Comparison of ENCODE assay signal across 16 cellular contexts in the genomic region with DNA sequence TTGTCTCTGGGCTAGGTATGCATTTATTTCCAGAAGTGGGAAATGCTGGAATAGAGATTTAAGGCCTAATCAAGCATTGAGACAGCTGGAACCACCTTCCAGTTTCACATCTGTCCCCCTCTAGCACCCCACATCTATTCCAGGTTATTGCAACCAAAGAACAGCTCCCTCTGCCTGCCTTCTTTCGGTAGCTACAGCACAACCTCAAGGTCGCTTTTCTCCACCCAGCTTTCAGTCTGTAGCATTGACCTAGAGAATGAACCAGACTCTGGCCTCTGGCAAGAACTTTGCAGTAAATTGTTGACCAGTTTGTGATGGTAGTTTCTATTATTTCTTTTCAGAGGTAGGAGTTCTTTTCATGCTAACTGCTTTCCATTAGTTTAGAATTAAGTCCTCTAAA.
DNase-seq lines count a peak whose midpoint lies in the region; ATAC-seq and TF ChIP-seq lines count a peak whose summit lies in the region.
"Had no signal": no experiment of that assay in that cellular context is flagged by ENCODE, and none has a peak within 500 bp of the region (broad histone marks: within the 10 kb centered on the region; RNA-seq: fewer than 3 reads in every experiment).

No MANE protein-coding gene starts in this region.

- no peak overlapping the region for H3K4me2 ChIP-seq in H9 (ENCODE audit: insufficient read depth, insufficient read length, low read length)
- H3K4me2 ChIP-seq: SK-N-SH had no signal

- H3T11ph ChIP-seq in H9 (ENCODE audit: low read length), result no peak overlapping the region

- TF ChIP-seq CTCF in BJ (IDR thresholded peaks at IDR 0.05; ENCODE audit: insufficient read depth, low read depth, low read length) (0 out of 2 replicates have a peak, but pooled peaks have one; percentile 9), H9 (conservative IDR thresholded peaks at IDR 0.05) (peak; percentile 57), astrocyte of the cerebellum (IDR thresholded peaks at IDR 0.05; ENCODE audit: low read depth, low read length, missing control alignments) (peak; percentile 15)

- no peak overlapping the region for H2BK5ac ChIP-seq in H9 (ENCODE audit: insufficient read length, low read length)

- H3K18ac ChIP-seq in H9 (ENCODE audit: insufficient read length, low read depth, low read length), result no peak overlapping the region

- no peaks in the 10 kb centered on the region for H3K9me3 ChIP-seq in H9 (ENCODE audit: control insufficient read depth, low read depth, low read length)
- H3K9me3 ChIP-seq: SK-N-SH, upper lobe of right lung had no signal

- H3K14ac ChIP-seq in H9 (ENCODE audit: insufficient read depth, low read length), result no peak overlapping the region

- H4K5ac ChIP-seq in H9 (ENCODE audit: insufficient read length, low read depth, low read length), result no peak overlapping the region

- H3K79me2 ChIP-seq in H9 (ENCODE audit: insufficient read depth, low read length), result no peaks in the 10 kb centered on the region

- H3K4me3 ChIP-seq in BJ (ENCODE audit: low read depth, low read length), result no peak overlapping the region
- no peak overlapping the region for H3K4me3 ChIP-seq in astrocyte of the cerebellum (ENCODE audit: low read depth, low read length)
- H3K4me3 ChIP-seq: GM23248, upper lobe of right lung had no signal

- H4K8ac ChIP-seq in H9 (replicated peaks; ENCODE audit: insufficient read length, low read depth, low read length), result no peak overlapping the region

- no peaks in the 10 kb centered on the region for H3K23me2 ChIP-seq in H9 (ENCODE audit: insufficient read length, low read depth, low read length, poor library complexity, severe bottlenecking)

- H2BK120ac ChIP-seq in H9 (ENCODE audit: low read depth, low read length, poor library complexity, severe bottlenecking), result no peak overlapping the region

- H3K23ac ChIP-seq in H9 (ENCODE audit: insufficient read length, low read depth, low read length), result no peak overlapping the region

- ATAC-seq in left lobe of liver, result peak; percentile 47
- ATAC-seq in HG03342 (IDR thresholded peaks at IDR 0.05; ENCODE audit: unreplicated experiment), result no peak
- ATAC-seq: upper lobe of right lung had no signal

- peak overlapping the region in 1 of 3 experiments; percentile 35; a peak in 1 of 7 replicates for H3K27ac Mint-ChIP-seq in H9
- H3K27ac Mint-ChIP-seq: CD14-positive monocyte, naive B cell had no signal

- H2BK20ac ChIP-seq in H9 (ENCODE audit: low read depth, low read length, poor library complexity, severe bottlenecking), result no peak overlapping the region

- H3K56ac ChIP-seq in H9 (ENCODE audit: insufficient read length, low read depth, low read length), result no peak overlapping the region

- H3K27me3 Mint-ChIP-seq in H9 (ENCODE audit: low read depth), result peaks cover 2% of the 10 kb centered on the region; the same call in 1 of the 2 replicates

- CTCF ChIA-PET in BJ (lab: Yijun Ruan, JAX), result no interaction called here

- H3K27ac ChIP-seq in H9 (ENCODE audit: insufficient read length, low read depth, low read length), result no peak overlapping the region
- H3K27ac ChIP-seq: GM23248, upper lobe of right lung had no signal

- H3K4me1 Mint-ChIP-seq in H9, result peaks cover 31 to 41% of the 10 kb centered on the region in 2 experiments
- H3K4me1 Mint-ChIP-seq: CD14-positive monocyte, naive B cell had no signal

- H3K36me3 ChIP-seq in BJ (ENCODE audit: control insufficient read depth, insufficient read depth, low read length), result no peaks in the 10 kb centered on the region
- H3K36me3 ChIP-seq: upper lobe of right lung had no signal

- H3K27me3 ChIP-seq in BJ (ENCODE audit: control insufficient read depth, insufficient read depth, low read length) (no peaks in the 10 kb centered on the region), H9 (ENCODE audit: insufficient read depth, low read length) (no peaks in the 10 kb centered on the region)
- H3K27me3 ChIP-seq: upper lobe of right lung had no signal

- H3K4me3 Mint-ChIP-seq in H9, result no peak overlapping the region
- H3K4me3 Mint-ChIP-seq: CD14-positive monocyte, naive B cell had no signal

- H2AK5ac ChIP-seq in H9 (ENCODE audit: insufficient read length, low read length), result no peak overlapping the region

- H3K9ac ChIP-seq in H9 (ENCODE audit: extremely low read depth, insufficient read length, low read length), result no peak overlapping the region
- H3K9ac ChIP-seq: GM23248, SK-N-SH had no signal

- H2BK12ac ChIP-seq in H9 (ENCODE audit: insufficient read length, low read depth, low read length), result no peak overlapping the region

- DNase-seq in BJ (ENCODE audit: low read depth) (no peak), H9 (no peak), astrocyte of the cerebellum (ENCODE audit: low read depth) (no peak), left lobe of liver (ENCODE audit: low spot score) (no peak), DMS153 (lab: John Stamatoyannopoulos, UW) (no peak), NCI-H1417 treated with DMSO at 0.1 percent for 48 hours (lab: John Stamatoyannopoulos, UW) (no peak), hypothalamus (lab: John Stamatoyannopoulos, UW) (no peak)
- DNase-seq: GF-D8; GM23248; naive B cell; NCI-H1694 treated with DMSO at 0.1 percent for 48 hours; NK-92 treated with Interleukin-12 subunit alpha and Interleukin-12 subunit beta, amount 100 ng/mL, for 24 hours; SK-N-SH; upper lobe of right lung had no signal

- no peaks in the 10 kb centered on the region for H4K20me1 ChIP-seq in H9 (ENCODE audit: control insufficient read depth, insufficient read depth, insufficient read length)

- H2AFZ ChIP-seq in H9 (ENCODE audit: low read length), result no peak overlapping the region
- H2AFZ ChIP-seq: GM23248 had no signal

- no peaks in the 10 kb centered on the region for H3K9me3 Mint-ChIP-seq in H9

- H4K91ac ChIP-seq in H9 (ENCODE audit: insufficient read length, low read depth, low read length), result no peak overlapping the region

- WGBS in H9 (ENCODE audit: extremely low coverage, insufficient read length, low lambda C conversion rate), result no CpG with 5 or more reads among the region's 2 CpGs

- H3K4ac ChIP-seq in H9 (ENCODE audit: low read depth, low read length), result no peak overlapping the region

- POLR2A ChIA-PET in BJ (lab: Charles Lee), result no interaction called here

- H2BK15ac ChIP-seq in H9 (ENCODE audit: low read depth, low read length), result no peak overlapping the region

- peaks cover 3% of the 10 kb centered on the region; the same call in 1 of the 2 replicates for H3K4me1 ChIP-seq in H9 (ENCODE audit: insufficient read depth, low read length)
- H3K4me1 ChIP-seq: upper lobe of right lung had no signal

- in situ Hi-C loops in astrocyte of the cerebellum (cut with HindIII; ENCODE audit: low sequenced_read_pairs), result no loop called here

- H3K36me3 Mint-ChIP-seq in H9 (ENCODE audit: insufficient read depth in 1 of 3, low read depth in 3 of 3), result no peaks in the 10 kb centered on the region
- H3K36me3 Mint-ChIP-seq: CD14-positive monocyte, naive B cell had no signal

- H3K79me1 ChIP-seq in H9 (ENCODE audit: insufficient read depth, low read depth, low read length, poor library complexity, severe bottlenecking), result no peaks in the 10 kb centered on the region
